Comparison of ENCODE assay signal across 29 cellular contexts in genomic region chrX:45133465-45133864, GRCh38.
"Had no signal": no experiment of that assay in that cellular context is flagged by ENCODE, and none has a peak within 500 bp of the region (broad histone marks: within the 10 kb centered on the region; RNA-seq: fewer than 3 reads in every experiment).

No MANE protein-coding gene starts in this region.

- H3K4me1 ChIP-seq: ascending aorta, body of pancreas, breast epithelium had no signal

- H3K36me3 ChIP-seq: ascending aorta, breast epithelium had no signal

- H3K27me3 ChIP-seq: ascending aorta, body of pancreas had no signal

- FAIRE-seq: TTC549 had no signal

- H3K4me3 ChIP-seq: ascending aorta, body of pancreas, breast epithelium had no signal

- H3K27ac ChIP-seq: ascending aorta, body of pancreas had no signal

- H3K9me3 ChIP-seq: ascending aorta, body of pancreas had no signal

- ATAC-seq: activated CD8-positive, alpha-beta T cell treated with anti-CD3 and anti-CD28 coated beads for 36 hours; activated T-cell treated with anti-CD3 and anti-CD28 coated beads, Interleukin-2, amount 50 U/mL, for 72 hours; activated T-helper 17 cell treated with anti-CD3 and anti-CD28 coated beads, Interleukin-2, amount 50 U/mL, for 72 hours; body of pancreas; Panc1 had no signal

- DNase-seq: activated CD4-positive, alpha-beta T cell treated with anti-CD3 and anti-CD28 coated beads, Interleukin-2, amount 50 U/mL, for 4 hours; activated CD8-positive, alpha-beta T cell treated with anti-CD3 and anti-CD28 coated beads for 36 hours; activated effector memory CD4-positive, alpha-beta T cell treated with anti-CD3 and anti-CD28 coated beads, Interleukin-2, amount 50 U/mL, for 16 hours; activated naive CD4-positive, alpha-beta T cell; activated naive CD4-positive, alpha-beta T cell treated with anti-CD3 and anti-CD28 coated beads, Interleukin-2, amount 50 U/mL, for 16 hours; activated naive CD8-positive, alpha-beta T cell treated with anti-CD3 and anti-CD28 coated beads for 36 hours; activated T-cell treated with anti-CD3 and anti-CD28 coated beads, Interleukin-2, amount 50 U/mL, for 1 hour; activated T-cell treated with anti-CD3 and anti-CD28 coated beads, Interleukin-2, amount 50 U/mL, for 72 hours; amniotic stem cell; body of pancreas; IMR-90; Karpas-422; KBM-7; NCI-H1105; NCI-H1436; NCI-H1694; NCI-H1930; NCI-H2081 treated with DMSO at 0.1 percent for 48 hours; NCI-H226; NCI-H446 treated with DMSO at 0.1 percent for 48 hours; NCI-H524; NCI-H69; SHP77 treated with DMSO at 0.1 percent for 48 hours; T1000 had no signal
